Comparison of ENCODE assay signal across 8 cellular contexts in the genomic region with DNA sequence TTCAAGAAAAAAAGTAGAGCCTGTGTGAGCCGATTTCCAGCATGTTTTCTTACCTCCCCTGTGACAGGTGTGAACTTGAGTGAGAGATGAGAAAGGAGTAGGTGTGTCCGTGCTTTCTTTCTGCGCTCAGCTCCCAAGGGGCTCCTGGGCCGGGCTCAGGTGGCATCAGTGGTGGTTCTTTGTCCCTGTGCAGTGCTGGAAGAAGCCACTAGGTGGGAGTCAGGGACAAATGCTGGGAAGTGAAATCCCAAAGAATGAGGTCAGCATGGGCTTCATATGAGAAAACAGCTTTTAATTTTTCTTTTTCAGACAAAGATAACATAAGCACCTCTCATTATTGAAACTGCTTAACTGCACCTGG. TPM values are rescaled to one million over a fixed set of nuclear protein-coding genes. Genes with fewer than 3 reads are reported as not detected.
DNase-seq lines count a peak whose midpoint lies in the region; ATAC-seq, FAIRE-seq and TF ChIP-seq lines count a peak whose summit lies in the region.

No MANE protein-coding gene starts in this region.

- no peak for ATAC-seq in GM21390 (IDR thresholded peaks at IDR 0.05; ENCODE audit: unreplicated experiment)

- TF ChIP-seq CTCF in brain microvascular endothelial cell (IDR thresholded peaks at IDR 0.05; ENCODE audit: low read depth, low read length, missing control alignments): peak; percentile 99
- peak; percentile 92 for TF ChIP-seq CTCF in kidney (IDR thresholded peaks at IDR 0.05; ENCODE audit: borderline replicate concordance, extremely low read depth, insufficient read depth)

- no peaks in the 10 kb centered on the region for H3K27me3 ChIP-seq in H7 (ENCODE audit: control insufficient read depth, insufficient read depth, low read length)
- H3K27me3 ChIP-seq in brain microvascular endothelial cell (replicated peaks): no peaks in the 10 kb centered on the region

- H3K9ac ChIP-seq in kidney (ENCODE audit: low read length in 2 of 2): no peak overlapping the region

- H3K9me3 ChIP-seq in kidney (ENCODE audit: control insufficient read depth in 1 of 2, low read length in 2 of 2): no peaks in the 10 kb centered on the region

- peaks cover 25 to 30% of the 10 kb centered on the region in 2 donors for H3K4me1 ChIP-seq in kidney (ENCODE audit: control insufficient read depth in 1 of 2, insufficient read depth in 1 of 2, low read depth in 1 of 2, low read length in 2 of 2)

- in situ Hi-C loops in brain microvascular endothelial cell (cut with HindIII; ENCODE audit: low pct_ligation_motif_present, low sequenced_read_pairs): no loop called here

- H3K27ac ChIP-seq in brain microvascular endothelial cell (no peak overlapping the region), kidney (ENCODE audit: low read depth in 2 of 2, low read length in 2 of 2) (no peak overlapping the region)

- H3K4me3 ChIP-seq in H7 (ENCODE audit: insufficient read depth, low read depth, low read length) (no peak overlapping the region), brain microvascular endothelial cell (ENCODE audit: low read depth, low read length) (no peak overlapping the region), kidney (ENCODE audit: low read length in 2 of 2) (no peak overlapping the region)

- H3K36me3 ChIP-seq in H7 (replicated peaks; ENCODE audit: control insufficient read depth, insufficient read depth, low read length): no peaks in the 10 kb centered on the region
- H3K36me3 ChIP-seq in brain microvascular endothelial cell (replicated peaks): no peaks in the 10 kb centered on the region
- no peaks in the 10 kb centered on the region for H3K36me3 ChIP-seq in kidney (ENCODE audit: control insufficient read depth in 1 of 2, insufficient read depth in 2 of 2, low read length in 2 of 2)

- FAIRE-seq in kidney (lab: Jason Lieb, UNC): peak; percentile 23

- DNase-seq in C1 segment of cervical spinal cord (lab: John Stamatoyannopoulos, UW) (peak in 11 of 14 donors; percentile 17 to 67 (median 48)), H7 (peak; percentile 75), NCI-H345 treated with DMSO at 0.1 percent for 48 hours (lab: John Stamatoyannopoulos, UW; ENCODE audit: unreplicated experiment) (peak; percentile 81), brain microvascular endothelial cell (peak; percentile 61), kidney (peak; percentile 78), stromal cell of bone marrow (ENCODE audit: low read depth) (peak; percentile 44), HuH-7.5 (ENCODE audit: low spot score) (no peak)

- intact Hi-C loops in kidney (cut with DNase I): no loop called here

RNA-seq across cellular contexts. Expression of a gene that starts 57.8 kb away (rescaled TPM):
- total RNA-seq in H7 (2014; rRNA removed; shearing (Covaris generic)): 6.9 and 9.4 TPM in 2 replicates
- total RNA-seq in kidney: 31.6 TPM
- polyA plus RNA-seq in kidney (ENCODE audit: insufficient read depth, low read depth, low replicate concordance): 44.4 TPM
